In the genomic region with DNA sequence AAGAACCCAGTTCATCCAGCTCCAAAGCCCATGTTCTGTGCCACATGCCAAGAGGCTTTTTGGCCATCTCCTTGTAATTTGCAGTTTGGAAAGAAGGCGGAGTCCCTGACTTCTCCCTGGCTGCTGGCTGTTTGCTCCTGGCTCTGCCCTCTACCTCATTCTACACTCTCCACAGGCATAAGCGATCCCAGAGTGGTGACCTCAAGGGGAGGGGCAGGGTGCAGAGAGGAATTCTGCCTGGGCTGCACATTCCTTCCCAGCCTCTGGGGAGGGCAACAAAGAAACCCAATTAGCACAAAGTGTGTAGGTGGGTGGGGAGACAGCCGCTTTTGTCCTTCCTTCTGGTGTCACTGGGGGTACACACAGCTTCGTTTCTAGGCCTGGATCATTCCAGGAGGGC, we compare ENCODE assay signal across 1 cellular context.
A peak's percentile ranks its signal among the peaks of the same experiment; 100 is the strongest.
TF ChIP-seq lines count a peak whose summit lies in the region.

No MANE protein-coding gene starts in this region.

TF ChIP-seq in GM23338, 12 proteins besides CTCF, POLR2A, EP300 and RAD21 (continued from another document):
- TF ChIP-seq, protein P1, sequence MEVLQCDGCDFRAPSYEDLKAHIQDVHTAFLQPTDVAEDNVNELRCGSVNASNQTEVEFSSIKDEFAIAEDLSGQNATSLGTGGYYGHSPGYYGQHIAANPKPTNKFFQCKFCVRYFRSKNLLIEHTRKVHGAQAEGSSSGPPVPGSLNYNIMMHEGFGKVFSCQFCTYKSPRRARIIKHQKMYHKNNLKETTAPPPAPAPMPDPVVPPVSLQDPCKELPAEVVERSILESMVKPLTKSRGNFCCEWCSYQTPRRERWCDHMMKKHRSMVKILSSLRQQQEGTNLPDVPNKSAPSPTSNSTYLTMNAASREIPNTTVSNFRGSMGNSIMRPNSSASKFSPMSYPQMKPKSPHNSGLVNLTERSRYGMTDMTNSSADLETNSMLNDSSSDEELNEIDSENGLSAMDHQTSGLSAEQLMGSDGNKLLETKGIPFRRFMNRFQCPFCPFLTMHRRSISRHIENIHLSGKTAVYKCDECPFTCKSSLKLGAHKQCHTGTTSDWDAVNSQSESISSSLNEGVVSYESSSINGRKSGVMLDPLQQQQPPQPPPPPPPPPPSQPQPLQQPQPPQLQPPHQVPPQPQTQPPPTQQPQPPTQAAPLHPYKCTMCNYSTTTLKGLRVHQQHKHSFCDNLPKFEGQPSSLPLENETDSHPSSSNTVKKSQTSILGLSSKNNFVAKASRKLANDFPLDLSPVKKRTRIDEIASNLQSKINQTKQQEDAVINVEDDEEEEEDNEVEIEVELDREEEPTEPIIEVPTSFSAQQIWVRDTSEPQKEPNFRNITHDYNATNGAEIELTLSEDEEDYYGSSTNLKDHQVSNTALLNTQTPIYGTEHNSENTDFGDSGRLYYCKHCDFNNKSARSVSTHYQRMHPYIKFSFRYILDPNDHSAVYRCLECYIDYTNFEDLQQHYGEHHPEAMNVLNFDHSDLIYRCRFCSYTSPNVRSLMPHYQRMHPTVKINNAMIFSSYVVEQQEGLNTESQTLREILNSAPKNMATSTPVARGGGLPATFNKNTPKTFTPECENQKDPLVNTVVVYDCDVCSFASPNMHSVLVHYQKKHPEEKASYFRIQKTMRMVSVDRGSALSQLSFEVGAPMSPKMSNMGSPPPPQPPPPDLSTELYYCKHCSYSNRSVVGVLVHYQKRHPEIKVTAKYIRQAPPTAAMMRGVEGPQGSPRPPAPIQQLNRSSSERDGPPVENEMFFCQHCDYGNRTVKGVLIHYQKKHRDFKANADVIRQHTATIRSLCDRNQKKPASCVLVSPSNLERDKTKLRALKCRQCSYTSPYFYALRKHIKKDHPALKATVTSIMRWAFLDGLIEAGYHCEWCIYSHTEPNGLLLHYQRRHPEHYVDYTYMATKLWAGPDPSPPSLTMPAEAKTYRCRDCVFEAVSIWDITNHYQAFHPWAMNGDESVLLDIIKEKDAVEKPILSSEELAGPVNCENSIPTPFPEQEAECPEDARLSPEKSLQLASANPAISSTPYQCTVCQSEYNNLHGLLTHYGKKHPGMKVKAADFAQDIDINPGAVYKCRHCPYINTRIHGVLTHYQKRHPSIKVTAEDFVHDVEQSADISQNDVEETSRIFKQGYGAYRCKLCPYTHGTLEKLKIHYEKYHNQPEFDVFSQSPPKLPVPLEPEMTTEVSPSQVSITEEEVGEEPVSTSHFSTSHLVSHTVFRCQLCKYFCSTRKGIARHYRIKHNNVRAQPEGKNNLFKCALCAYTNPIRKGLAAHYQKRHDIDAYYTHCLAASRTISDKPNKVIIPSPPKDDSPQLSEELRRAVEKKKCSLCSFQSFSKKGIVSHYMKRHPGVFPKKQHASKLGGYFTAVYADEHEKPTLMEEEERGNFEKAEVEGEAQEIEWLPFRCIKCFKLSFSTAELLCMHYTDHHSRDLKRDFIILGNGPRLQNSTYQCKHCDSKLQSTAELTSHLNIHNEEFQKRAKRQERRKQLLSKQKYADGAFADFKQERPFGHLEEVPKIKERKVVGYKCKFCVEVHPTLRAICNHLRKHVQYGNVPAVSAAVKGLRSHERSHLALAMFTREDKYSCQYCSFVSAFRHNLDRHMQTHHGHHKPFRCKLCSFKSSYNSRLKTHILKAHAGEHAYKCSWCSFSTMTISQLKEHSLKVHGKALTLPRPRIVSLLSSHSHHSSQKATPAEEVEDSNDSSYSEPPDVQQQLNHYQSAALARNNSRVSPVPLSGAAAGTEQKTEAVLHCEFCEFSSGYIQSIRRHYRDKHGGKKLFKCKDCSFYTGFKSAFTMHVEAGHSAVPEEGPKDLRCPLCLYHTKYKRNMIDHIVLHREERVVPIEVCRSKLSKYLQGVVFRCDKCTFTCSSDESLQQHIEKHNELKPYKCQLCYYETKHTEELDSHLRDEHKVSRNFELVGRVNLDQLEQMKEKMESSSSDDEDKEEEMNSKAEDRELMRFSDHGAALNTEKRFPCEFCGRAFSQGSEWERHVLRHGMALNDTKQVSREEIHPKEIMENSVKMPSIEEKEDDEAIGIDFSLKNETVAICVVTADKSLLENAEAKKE (CRISPR knock-in tag; IDR thresholded peaks at IDR 0.05): peak; percentile 31; the same call in 1 of the 2 replicates
